In genomic region chr22:24706050-24706449, GRCh38 we compare ENCODE assay signal across 16 cellular contexts.
DNase-seq lines count a peak whose midpoint lies in the region; ATAC-seq and TF ChIP-seq lines count a peak whose summit lies in the region.
"Had no signal": no experiment of that assay in that cellular context is flagged by ENCODE, and none has a peak within 500 bp of the region (broad histone marks: within the 10 kb centered on the region; RNA-seq: fewer than 3 reads in every experiment).

No MANE protein-coding gene starts in this region.

- DNase-seq in ELR (ENCODE audit: low read depth): peak; percentile 22
- peak; percentile 80 for DNase-seq in NCI-H146 (lab: John Stamatoyannopoulos, UW)
- peak; percentile 67 for DNase-seq in dermis blood vessel endothelial cell
- peak; percentile 11 for DNase-seq in osteoblast (ENCODE audit: insufficient read length, low spot score, missing footprints)
- no peak for DNase-seq in trophoblast cell
- no peak for DNase-seq in D341Med (ENCODE audit: low spot score)
- DNase-seq: activated naive CD8-positive, alpha-beta T cell treated with anti-CD3 and anti-CD28 coated beads, Interleukin-2, amount 10 ng/mL, durations not matched to agents 7 days and 5 days; CD8-positive, alpha-beta T cell; cerebellar nuclear complex; GF-D8; midbrain; NCI-H2029 treated with DMSO at 0.1 percent for 48 hours; NCI-H748 treated with DMSO at 0.1 percent for 48 hours; RPMI8226; uterus had no signal

- no peak overlapping the region for H3K18ac ChIP-seq in trophoblast cell (ENCODE audit: low read length)

- no peaks in the 10 kb centered on the region for H3K4me1 ChIP-seq in osteoblast (ENCODE audit: insufficient read depth, low read length)
- peaks cover 7 to 10% of the 10 kb centered on the region in 2 experiments for H3K4me1 ChIP-seq in trophoblast cell (ENCODE audit: control insufficient read depth in 1 of 2, insufficient read depth in 2 of 2, low read length in 2 of 2)
- H3K4me1 ChIP-seq: uterus had no signal

- ATAC-seq in HG03378 (IDR thresholded peaks at IDR 0.05; ENCODE audit: unreplicated experiment): no peak
- ATAC-seq: CD8-positive, alpha-beta T cell had no signal

- H3K23ac ChIP-seq in trophoblast cell (ENCODE audit: low read length): no peak overlapping the region

- no peak overlapping the region for H2AK5ac ChIP-seq in trophoblast cell (ENCODE audit: low read length)

- H3K27ac ChIP-seq in osteoblast (ENCODE audit: low read depth, low read length): no peak overlapping the region
- H3K27ac ChIP-seq in trophoblast cell (ENCODE audit: low read depth, low read length): no peak overlapping the region
- H3K27ac ChIP-seq: uterus had no signal

- H3K27me3 ChIP-seq in osteoblast (ENCODE audit: insufficient read depth, low read length): peaks cover 34% of the 10 kb centered on the region
- no peaks in the 10 kb centered on the region for H3K27me3 ChIP-seq in trophoblast cell (ENCODE audit: insufficient read depth, low read length)
- H3K27me3 ChIP-seq: uterus had no signal

- no peak overlapping the region for H3K4me2 ChIP-seq in osteoblast (ENCODE audit: insufficient read depth, low read length)
- no peak overlapping the region for H3K4me2 ChIP-seq in trophoblast cell (ENCODE audit: low read length)

- no peak overlapping the region for H2BK120ac ChIP-seq in trophoblast cell (ENCODE audit: insufficient read depth, low read length, poor library complexity)

- no peak overlapping the region for H4K91ac ChIP-seq in trophoblast cell (ENCODE audit: low read depth, low read length)

- H2AFZ ChIP-seq in osteoblast (ENCODE audit: low read length) (no peak overlapping the region), trophoblast cell (ENCODE audit: insufficient read depth, low read length, poor library complexity) (no peak overlapping the region)

- no peak overlapping the region for H3K9ac ChIP-seq in trophoblast cell (ENCODE audit: low read length)

- H3K36me3 ChIP-seq in osteoblast (ENCODE audit: insufficient read depth, low read length): no peaks in the 10 kb centered on the region
- H3K36me3 ChIP-seq in trophoblast cell (ENCODE audit: control insufficient read depth in 1 of 2, insufficient read depth in 2 of 2, low read length in 2 of 2): no peaks in the 10 kb centered on the region
- H3K36me3 ChIP-seq: uterus had no signal

- no peak for TF ChIP-seq CTCF in osteoblast (IDR thresholded peaks at IDR 0.05; ENCODE audit: extremely low read depth, low read depth, low read length)

- H4K8ac ChIP-seq in trophoblast cell (ENCODE audit: low read depth, low read length): no peak overlapping the region

- H3K9me3 ChIP-seq in osteoblast (ENCODE audit: low read depth, low read length) (no peaks in the 10 kb centered on the region), trophoblast cell (ENCODE audit: insufficient read depth, low read depth, low read length) (no peaks in the 10 kb centered on the region)
- H3K9me3 ChIP-seq: uterus had no signal

- H4K12ac ChIP-seq in trophoblast cell (ENCODE audit: low read depth, low read length): no peak overlapping the region

- no CpG with 5 or more reads among the region's 8 CpGs for WGBS in trophoblast cell (ENCODE audit: extremely low coverage, insufficient coverage, insufficient read length)

- no peaks in the 10 kb centered on the region for H3K79me1 ChIP-seq in trophoblast cell (ENCODE audit: low read length)

- H3K79me2 ChIP-seq in osteoblast (ENCODE audit: insufficient read depth, low read length): no peaks in the 10 kb centered on the region
- no peaks in the 10 kb centered on the region for H3K79me2 ChIP-seq in trophoblast cell (ENCODE audit: control insufficient read depth, insufficient read depth, low read length, poor library complexity)

- no peak overlapping the region for H2BK12ac ChIP-seq in trophoblast cell (ENCODE audit: low read length)

- no peaks in the 10 kb centered on the region for H4K20me1 ChIP-seq in osteoblast (ENCODE audit: insufficient read depth, low read length)

- no peak overlapping the region for H2BK5ac ChIP-seq in trophoblast cell (ENCODE audit: low read depth, low read length, poor library complexity)

- H3K14ac ChIP-seq in trophoblast cell (ENCODE audit: low read length): no peak overlapping the region

- H3K4me3 ChIP-seq in osteoblast (ENCODE audit: insufficient read depth, low read length): no peak overlapping the region
- H3K4me3 ChIP-seq in trophoblast cell (ENCODE audit: low read depth, low read length): no peak overlapping the region
- H3K4me3 ChIP-seq: uterus had no signal

- H3K4ac ChIP-seq in trophoblast cell (ENCODE audit: low read depth, low read length): no peak overlapping the region

Comparison
In these comparisons a context has a peak if more than half of its experiments do, and no peak if none do; other contexts are left out.
1. DNase-seq: peak in ELR (single experiment), NCI-H146 (single experiment), dermis blood vessel endothelial cell (single experiment) and osteoblast (single experiment); none in trophoblast cell (0 of 2) and D341Med (single experiment).